8 cellular contexts compared by ENCODE assay signal in the genomic region with DNA sequence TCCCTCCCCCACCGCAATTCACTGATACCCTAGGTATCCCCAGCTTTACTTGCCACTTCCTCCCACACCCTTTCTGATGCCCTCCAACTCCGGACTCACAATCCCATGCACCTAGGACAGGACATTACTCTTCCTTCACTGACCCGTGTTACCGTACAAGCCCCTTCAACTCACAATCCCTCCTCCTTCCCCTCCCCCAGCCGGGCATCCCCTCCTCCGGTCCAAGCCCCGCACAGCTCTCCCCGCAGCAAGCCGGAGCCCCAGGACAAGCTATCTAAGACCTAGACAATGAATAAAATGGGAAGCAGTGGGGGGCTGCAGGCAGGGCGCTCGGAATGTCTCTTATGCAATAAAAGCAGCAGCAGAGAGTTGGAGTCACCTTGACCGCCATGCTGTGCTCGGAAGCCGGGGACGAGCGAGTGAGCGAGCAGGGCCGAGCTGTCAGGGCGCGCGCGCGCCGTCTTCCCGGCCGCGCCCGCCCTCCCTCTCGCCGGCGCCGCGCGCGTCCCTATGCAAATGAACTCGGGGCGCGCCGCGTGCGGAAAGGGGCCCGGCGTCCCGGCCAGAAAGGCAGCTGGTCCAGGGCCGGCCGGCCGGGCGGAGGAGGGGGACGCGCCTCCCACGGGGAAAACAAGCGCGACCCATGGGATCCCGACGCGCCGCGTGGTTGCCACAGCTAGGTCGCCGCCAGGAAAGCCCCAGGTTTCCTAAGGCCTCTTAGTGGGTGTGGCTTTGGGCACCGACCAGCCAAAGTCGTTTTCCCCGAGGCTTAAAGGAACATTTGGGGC. TPM values are rescaled to one million over a fixed set of nuclear protein-coding genes. Genes with fewer than 3 reads are reported as not detected.
DNase-seq lines count a peak whose midpoint lies in the region; ATAC-seq, FAIRE-seq and TF ChIP-seq lines count a peak whose summit lies in the region.

A gene with protein sequence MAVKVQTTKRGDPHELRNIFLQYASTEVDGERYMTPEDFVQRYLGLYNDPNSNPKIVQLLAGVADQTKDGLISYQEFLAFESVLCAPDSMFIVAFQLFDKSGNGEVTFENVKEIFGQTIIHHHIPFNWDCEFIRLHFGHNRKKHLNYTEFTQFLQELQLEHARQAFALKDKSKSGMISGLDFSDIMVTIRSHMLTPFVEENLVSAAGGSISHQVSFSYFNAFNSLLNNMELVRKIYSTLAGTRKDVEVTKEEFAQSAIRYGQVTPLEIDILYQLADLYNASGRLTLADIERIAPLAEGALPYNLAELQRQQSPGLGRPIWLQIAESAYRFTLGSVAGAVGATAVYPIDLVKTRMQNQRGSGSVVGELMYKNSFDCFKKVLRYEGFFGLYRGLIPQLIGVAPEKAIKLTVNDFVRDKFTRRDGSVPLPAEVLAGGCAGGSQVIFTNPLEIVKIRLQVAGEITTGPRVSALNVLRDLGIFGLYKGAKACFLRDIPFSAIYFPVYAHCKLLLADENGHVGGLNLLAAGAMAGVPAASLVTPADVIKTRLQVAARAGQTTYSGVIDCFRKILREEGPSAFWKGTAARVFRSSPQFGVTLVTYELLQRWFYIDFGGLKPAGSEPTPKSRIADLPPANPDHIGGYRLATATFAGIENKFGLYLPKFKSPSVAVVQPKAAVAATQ (minus strand): TSS at position 421 of the 788 bp plus-strand sequence. CDS start 30 bp downstream, at position 391.

- DNase-seq in AG08396 (ENCODE audit: low spot score) (peak; percentile 94), NCI-H345 treated with DMSO at 0.1 percent for 48 hours (lab: John Stamatoyannopoulos, UW; ENCODE audit: unreplicated experiment) (peak; percentile 59), cerebellum (ENCODE audit: low spot score) (peak; percentile 90), kidney (peak; percentile 94)
- peak; percentile 58 for DNase-seq in activated CD4-positive, alpha-beta T cell treated with anti-CD3 and anti-CD28 coated beads for 1 hour
- DNase-seq in stimulated activated CD4-positive, alpha-beta T cell treated with anti-CD3 and anti-CD28 coated beads, Interleukin-15, amount 100 ng/mL, for 1 hour (ENCODE audit: low read depth in 1 of 2, low spot score in 1 of 2) = peak; percentile 51 to 64

- FAIRE-seq in kidney (lab: Jason Lieb, UNC) = no peak

- ATAC-seq in GM18909 (IDR thresholded peaks at IDR 0.05; ENCODE audit: poor library complexity, unreplicated experiment) (peak; percentile 90), HG03159 (IDR thresholded peaks at IDR 0.05; ENCODE audit: unreplicated experiment) (peak; percentile 91)

- H3K4me3 ChIP-seq in kidney (ENCODE audit: low read length in 2 of 2) = peak within 1 kb of the TSS; percentile 89 to 100

- H3K4me1 ChIP-seq in kidney (ENCODE audit: control insufficient read depth in 1 of 2, insufficient read depth in 1 of 2, low read depth in 1 of 2, low read length in 2 of 2) = peaks cover 3 to 7% of the 10 kb centered on the region in 2 donors

- peak within 1 kb of the TSS; percentile 37 to 81 for H3K27ac ChIP-seq in kidney (ENCODE audit: low read depth in 2 of 2, low read length in 2 of 2)

- no peak for TF ChIP-seq CTCF in kidney (IDR thresholded peaks at IDR 0.05; ENCODE audit: borderline replicate concordance, extremely low read depth, insufficient read depth)

- intact Hi-C loops in kidney (cut with DNase I) = no loop called here

- H3K9me3 ChIP-seq in kidney (ENCODE audit: control insufficient read depth in 1 of 2, low read length in 2 of 2) = no peaks in the 10 kb centered on the region

- no peaks in the 10 kb centered on the region for H3K36me3 ChIP-seq in kidney (ENCODE audit: control insufficient read depth in 1 of 2, insufficient read depth in 2 of 2, low read length in 2 of 2)

- peak within 1 kb of the TSS; percentile 77 to 82 for H3K9ac ChIP-seq in kidney (ENCODE audit: low read length in 2 of 2)

RNA-seq across cellular contexts. Expression of the gene that starts here (rescaled TPM):
- total RNA-seq in cerebellum (60.1 TPM), kidney (24.8 TPM)
- 21.8 TPM for polyA plus RNA-seq in kidney (ENCODE audit: insufficient read depth, low read depth, low replicate concordance)

Comparison
In these comparisons a context has a peak if more than half of its experiments do, and no peak if none do; other contexts are left out.
1. Peak in every context shown above with its lines: DNase-seq, ATAC-seq, H3K4me3 ChIP-seq and H3K27ac ChIP-seq.